ENCODE assay signal across 2 cellular contexts in genomic region chr15:62087671-62088360, GRCh38.
TF ChIP-seq lines count a peak whose summit lies in the region.

No MANE protein-coding gene starts in this region.

TF ChIP-seq in IMR-90, 13 proteins besides CTCF, POLR2A, EP300 and RAD21:
- TF ChIP-seq CHD1 (IDR thresholded peaks at IDR 0.05; ENCODE audit: low read depth, low read length) (no peak), MAFK (IDR thresholded peaks at IDR 0.05; ENCODE audit: low read depth, low read length) (peak; percentile 35; the same call in 1 of the 2 replicates)

TF ChIP-seq in K562, 482 proteins besides CTCF, POLR2A, EP300 and RAD21:
- no peak for TF ChIP-seq ID3 (CRISPR knock-in tag; IDR thresholded peaks at IDR 0.05)
- TF ChIP-seq ID3 (tag; IDR thresholded peaks at IDR 0.05), result no peak
- peak; percentile 31; the same call in 1 of the 2 replicates for TF ChIP-seq MAFK (IDR thresholded peaks at IDR 0.05; ENCODE audit: low read length)
- TF ChIP-seq C11orf30 (IDR thresholded peaks at IDR 0.05; ENCODE audit: low read depth), result peak; percentile 45
- no peak for TF ChIP-seq IRF2 (CRISPR knock-in tag; IDR thresholded peaks at IDR 0.05)
- 0 out of 2 replicates have a peak, but pooled peaks have one; percentile 30 for TF ChIP-seq ZNF316 (IDR thresholded peaks at IDR 0.05)
